8 cellular contexts compared by ENCODE assay signal in genomic region chr5:181189962-181190710, GRCh38. TPM values are rescaled to one million over a fixed set of nuclear protein-coding genes. Genes with fewer than 3 reads are reported as not detected.
DNase-seq lines count a peak whose midpoint lies in the region; ATAC-seq, FAIRE-seq and TF ChIP-seq lines count a peak whose summit lies in the region.

No MANE protein-coding gene starts in this region.

- H3K9ac ChIP-seq in KMS-11 (no peak overlapping the region; the same call in 1 of the 2 replicates), adipocyte (ENCODE audit: low read length) (peak overlapping the region; percentile 88)

- intact Hi-C loops in lower leg skin (cut with DNase I; ENCODE audit: low total_unique reads), result no loop called here

- H3K36me3 ChIP-seq in KMS-11 (ENCODE audit: insufficient read depth) (no peaks in the 10 kb centered on the region), adipocyte (ENCODE audit: control insufficient read depth, insufficient read depth, low read length, severe bottlenecking) (no peaks in the 10 kb centered on the region), suprapubic skin (no peaks in the 10 kb centered on the region)

- no peaks in the 10 kb centered on the region for H3K79me2 ChIP-seq in KMS-11 (ENCODE audit: insufficient read depth, low read depth)

- no peak for FAIRE-seq in A549 (lab: Jason Lieb, UNC)

- H3K4me3 ChIP-seq in A549, result peak overlapping the region; percentile 82
- no peak overlapping the region for H3K4me3 ChIP-seq in KMS-11 (IDR thresholded peaks at IDR 0.05; ENCODE audit: insufficient read depth, low read depth, low read length)
- H3K4me3 ChIP-seq in adipocyte (ENCODE audit: low read length), result peak overlapping the region; percentile 98
- H3K4me3 ChIP-seq in lower leg skin (ENCODE audit: low read depth, poor library complexity, severe bottlenecking), result peak overlapping the region; percentile 91
- H3K4me3 ChIP-seq in suprapubic skin, result peak overlapping the region; percentile 77

- H4K20me1 ChIP-seq in KMS-11 (ENCODE audit: insufficient read depth), result no peaks in the 10 kb centered on the region

- 2% methylated on average over 25 of the region's 52 CpGs for WGBS in A549 (ENCODE audit: missing lambda C conversion rate)
- WGBS in lower leg skin, 2 donors, result 0% methylated on average over 33 to 39 of the region's 52 CpGs
- WGBS in suprapubic skin, result under 1% methylated on average over 21 of the region's 52 CpGs

- peak overlapping the region; percentile 99 for H3K4me2 ChIP-seq in A549
- H3K4me2 ChIP-seq in KMS-11, result peak overlapping the region; percentile 76

- CTCF ChIA-PET in A549 (lab: Yijun Ruan, JAX), result interaction anchor here (0.7 to 4.5 kb wide), 14 partner anchors 8 to 406 kb away, joined by 3 to 33 read pairs (median 5); partner anchors contain the start of gene TRIM7

- TF ChIP-seq RAD21 in A549 (conservative IDR thresholded peaks at IDR 0.05 in 1 of 2, IDR thresholded peaks at IDR 0.05 in 1 of 2), result no peak

- no peak for DNase-seq in A549 (ENCODE audit: low read depth in 1 of 2, low spot score in 1 of 2)
- peak; percentile 44 for DNase-seq in adipocyte (ENCODE audit: low read depth)
- peak in 1 of 2 donors; percentile 91 for DNase-seq in lower leg skin (ENCODE audit: low spot score in 2 of 2)
- peak in 1 of 2 donors; percentile 79 for DNase-seq in suprapubic skin (ENCODE audit: low spot score in 2 of 2)
- no peak for DNase-seq in ecto neural progenitor cell (ENCODE audit: low spot score)
- DNase-seq in NCI-H69 (lab: John Stamatoyannopoulos, UW), result no peak

- peaks cover 19% of the 10 kb centered on the region for H3K4me1 ChIP-seq in A549
- H3K4me1 ChIP-seq in KMS-11 (ENCODE audit: low read depth, poor library complexity, severe bottlenecking), result peaks cover 9% of the 10 kb centered on the region
- peaks cover 21% of the 10 kb centered on the region for H3K4me1 ChIP-seq in adipocyte (ENCODE audit: control insufficient read depth, insufficient read depth, low read length)
- peaks cover 33% of the 10 kb centered on the region for H3K4me1 ChIP-seq in suprapubic skin

- POLR2A ChIA-PET in A549 (lab: Yijun Ruan, JAX), result interaction anchor here (1.3 to 6.4 kb wide), 4 partner anchors 15 to 45 kb away, joined by 3 to 159 read pairs (median 26); partner anchors contain the start of genes TRIM41 and TRIM7

- peak overlapping the region; percentile 96 for H3K27ac ChIP-seq in A549
- no peak overlapping the region for H3K27ac ChIP-seq in KMS-11
- no peak overlapping the region for H3K27ac ChIP-seq in suprapubic skin

- no peak for TF ChIP-seq EP300 in A549 (IDR thresholded peaks at IDR 0.05)
- TF ChIP-seq EP300 in suprapubic skin (IDR thresholded peaks at IDR 0.05), result no peak

- ATAC-seq in A549, result peak in 1 of 2 experiments; percentile 1; a peak in 2 of 6 replicates
- no peak for ATAC-seq in GM21528 (IDR thresholded peaks at IDR 0.05; ENCODE audit: low FRiP score, unreplicated experiment)

- H2AFZ ChIP-seq in KMS-11 (ENCODE audit: low read depth), result peak overlapping the region; percentile 68

- H3K27me3 ChIP-seq in KMS-11 (ENCODE audit: insufficient read depth, low read depth) (no peaks in the 10 kb centered on the region), adipocyte (replicated peaks; ENCODE audit: control insufficient read depth, insufficient read depth, low read length) (no peaks in the 10 kb centered on the region), suprapubic skin (no peaks in the 10 kb centered on the region)

- no peak for TF ChIP-seq POLR2A in A549 (IDR thresholded peaks at IDR 0.05; ENCODE audit: low read length)
- no peak for TF ChIP-seq POLR2A in lower leg skin (IDR thresholded peaks at IDR 0.05)
- TF ChIP-seq POLR2A in suprapubic skin (IDR thresholded peaks at IDR 0.05), result no peak

- no peak for TF ChIP-seq CTCF in A549 (IDR thresholded peaks at IDR 0.05)
- no peak for TF ChIP-seq CTCF in KMS-11 (conservative IDR thresholded peaks at IDR 0.05; ENCODE audit: low read depth, low read length)
- TF ChIP-seq CTCF in lower leg skin (IDR thresholded peaks at IDR 0.05), result no peak
- TF ChIP-seq CTCF in suprapubic skin (IDR thresholded peaks at IDR 0.05), result no peak

- H3K9me3 ChIP-seq in A549, result no peaks in the 10 kb centered on the region
- H3K9me3 ChIP-seq in adipocyte (ENCODE audit: control insufficient read depth, low read length), result no peaks in the 10 kb centered on the region
- H3K9me3 ChIP-seq in suprapubic skin, result no peaks in the 10 kb centered on the region

TF ChIP-seq in A549, 52 proteins besides CTCF, POLR2A, EP300 and RAD21:
- TF ChIP-seq SREBF2 (IDR thresholded peaks at IDR 0.05) (no peak), FOXS1 (CRISPR knock-in tag; IDR thresholded peaks at IDR 0.05) (no peak), ZC3H11A (IDR thresholded peaks at IDR 0.05) (no peak), TFCP2L1 (CRISPR knock-in tag; IDR thresholded peaks at IDR 0.05) (0 out of 2 replicates have a peak, but pooled peaks have one; percentile 40), MAZ (IDR thresholded peaks at IDR 0.05; ENCODE audit: borderline replicate concordance, low read depth, low read length) (no peak), BHLHE40 (IDR thresholded peaks at IDR 0.05; ENCODE audit: low read depth, low read length) (no peak), RARB (CRISPR knock-in tag; IDR thresholded peaks at IDR 0.05) (no peak), KDM5A (IDR thresholded peaks at IDR 0.05) (no peak), EHF (CRISPR knock-in tag; IDR thresholded peaks at IDR 0.05) (no peak)
- TF ChIP-seq, protein P1, sequence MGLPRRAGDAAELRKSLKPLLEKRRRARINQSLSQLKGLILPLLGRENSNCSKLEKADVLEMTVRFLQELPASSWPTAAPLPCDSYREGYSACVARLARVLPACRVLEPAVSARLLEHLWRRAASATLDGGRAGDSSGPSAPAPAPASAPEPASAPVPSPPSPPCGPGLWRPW (IDR thresholded peaks at IDR 0.05), result no peak
- TF ChIP-seq, protein P2, sequence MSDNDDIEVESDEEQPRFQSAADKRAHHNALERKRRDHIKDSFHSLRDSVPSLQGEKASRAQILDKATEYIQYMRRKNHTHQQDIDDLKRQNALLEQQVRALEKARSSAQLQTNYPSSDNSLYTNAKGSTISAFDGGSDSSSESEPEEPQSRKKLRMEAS (IDR thresholded peaks at IDR 0.05), result peak; percentile 5; the same call in 1 of the 2 replicates
- TF ChIP-seq, protein P3, sequence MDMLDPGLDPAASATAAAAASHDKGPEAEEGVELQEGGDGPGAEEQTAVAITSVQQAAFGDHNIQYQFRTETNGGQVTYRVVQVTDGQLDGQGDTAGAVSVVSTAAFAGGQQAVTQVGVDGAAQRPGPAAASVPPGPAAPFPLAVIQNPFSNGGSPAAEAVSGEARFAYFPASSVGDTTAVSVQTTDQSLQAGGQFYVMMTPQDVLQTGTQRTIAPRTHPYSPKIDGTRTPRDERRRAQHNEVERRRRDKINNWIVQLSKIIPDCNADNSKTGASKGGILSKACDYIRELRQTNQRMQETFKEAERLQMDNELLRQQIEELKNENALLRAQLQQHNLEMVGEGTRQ (IDR thresholded peaks at IDR 0.05), result no peak

RNA-seq across cellular contexts. Expression of gene TRIM7, which starts 14.9 kb away (rescaled TPM):
- polyA plus RNA-seq in A549 (2011; rRNA removed), result 20.4 and 30.7 TPM in 2 replicates
- polyA plus RNA-seq in A549 (2012; cell fraction: cytosol; rRNA removed), result 27.2 and 28.7 TPM in 2 replicates
- polyA plus RNA-seq in A549 (2012; cell fraction: nucleus; rRNA removed), result 20.4 and 25.4 TPM in 2 replicates
- polyA plus RNA-seq in A549 (2017; fragmentation: RNase III; extraction: RNeasy Plus Mini Kit Qiagen cat#74134 plus additional on column Dnase treatment), result 21.8 to 23.2 TPM (median 23.1 TPM) in 3 replicates
- polyA minus RNA-seq in A549 (2011; rRNA and poly(A)+ RNA removed), result 5.3 and 5.6 TPM in 2 replicates
- total RNA-seq in lower leg skin, result 100 to 1,000 TPM in 2 of 4 donors, 10 to 100 TPM in 2; 77.2 to 144 (median 89.8) TPM
- total RNA-seq in suprapubic skin, result 10 to 100 TPM; 52.0 to 79.0 (median 69.4) TPM

RNA-seq across cellular contexts. Expression of gene TRIM41, which starts 32.9 kb away (rescaled TPM):
- polyA plus RNA-seq in A549 (2011; rRNA removed) (17.0 and 22.7 TPM in 2 replicates), A549 (2017; fragmentation: RNase III; extraction: RNeasy Plus Mini Kit Qiagen cat#74134 plus additional on column Dnase treatment) (29.7 to 35.0 TPM (median 32.5 TPM) in 3 replicates)
- polyA plus RNA-seq in A549 (2012; cell fraction: cytosol; rRNA removed), result 21.6 and 22.2 TPM in 2 replicates
- 73.3 and 77.6 TPM in 2 replicates for polyA plus RNA-seq in A549 (2012; cell fraction: nucleus; rRNA removed)
- 10.5 and 11.3 TPM in 2 replicates for polyA minus RNA-seq in A549 (2011; rRNA and poly(A)+ RNA removed)
- total RNA-seq in lower leg skin (10 to 100 TPM; 14.7 to 19.8 (median 18.0) TPM), suprapubic skin (10 to 100 TPM; 13.3 to 23.3 (median 16.2) TPM)

RNA-seq across cellular contexts. Expression of gene OR2V2, which starts 42.8 kb away (rescaled TPM):
- polyA plus RNA-seq in A549 (2011; rRNA removed) (not detected in 2 replicates), A549 (2017; fragmentation: RNase III; extraction: RNeasy Plus Mini Kit Qiagen cat#74134 plus additional on column Dnase treatment) (not detected in 3 replicates)
- not detected in 2 replicates for polyA plus RNA-seq in A549 (2012; cell fraction: cytosol; rRNA removed)
- polyA plus RNA-seq in A549 (2012; cell fraction: nucleus; rRNA removed), result not detected in 2 replicates
- polyA minus RNA-seq in A549 (2011; rRNA and poly(A)+ RNA removed), result not detected in 2 replicates
- total RNA-seq in lower leg skin (not detected), suprapubic skin (not detected)

RNA-seq across cellular contexts. Expression of gene RACK1, which starts 53.6 kb away (rescaled TPM):
- polyA plus RNA-seq in A549 (2011; rRNA removed) (3,139 and 4,035 TPM in 2 replicates), A549 (2017; fragmentation: RNase III; extraction: RNeasy Plus Mini Kit Qiagen cat#74134 plus additional on column Dnase treatment) (2,466 to 2,717 TPM (median 2,590 TPM) in 3 replicates)
- 4,808 and 5,207 TPM in 2 replicates for polyA plus RNA-seq in A549 (2012; cell fraction: cytosol; rRNA removed)
- 3,506 and 3,565 TPM in 2 replicates for polyA plus RNA-seq in A549 (2012; cell fraction: nucleus; rRNA removed)
- polyA minus RNA-seq in A549 (2011; rRNA and poly(A)+ RNA removed), result 6,906 and 9,556 TPM in 2 replicates
- total RNA-seq in lower leg skin (1,000 to 10,000 TPM; 3,064 to 4,085 (median 3,503) TPM), suprapubic skin (1,000 to 10,000 TPM; 2,440 to 4,496 (median 3,996) TPM)

RNA-seq across cellular contexts. Expression of gene OR2V1, which starts 59.2 kb away (rescaled TPM):
- not detected in 2 replicates for polyA plus RNA-seq in A549 (2011; rRNA removed)
- polyA plus RNA-seq in A549 (2012; cell fraction: cytosol; rRNA removed), result not detected in 2 replicates
- not detected in 2 replicates for polyA plus RNA-seq in A549 (2012; cell fraction: nucleus; rRNA removed)
- not detected in 3 replicates for polyA plus RNA-seq in A549 (2017; fragmentation: RNase III; extraction: RNeasy Plus Mini Kit Qiagen cat#74134 plus additional on column Dnase treatment)
- not detected in 2 replicates for polyA minus RNA-seq in A549 (2011; rRNA and poly(A)+ RNA removed)
- total RNA-seq in lower leg skin, result not detected
- total RNA-seq in suprapubic skin, result not detected

Comparison
In these comparisons a context has a peak if more than half of its experiments do, and no peak if none do; other contexts are left out.
1. H3K27ac ChIP-seq: peak in A549 (2 of 2); none in KMS-11 (single experiment) and suprapubic skin (single experiment).